14 cellular contexts compared by ENCODE assay signal in the genomic region with DNA sequence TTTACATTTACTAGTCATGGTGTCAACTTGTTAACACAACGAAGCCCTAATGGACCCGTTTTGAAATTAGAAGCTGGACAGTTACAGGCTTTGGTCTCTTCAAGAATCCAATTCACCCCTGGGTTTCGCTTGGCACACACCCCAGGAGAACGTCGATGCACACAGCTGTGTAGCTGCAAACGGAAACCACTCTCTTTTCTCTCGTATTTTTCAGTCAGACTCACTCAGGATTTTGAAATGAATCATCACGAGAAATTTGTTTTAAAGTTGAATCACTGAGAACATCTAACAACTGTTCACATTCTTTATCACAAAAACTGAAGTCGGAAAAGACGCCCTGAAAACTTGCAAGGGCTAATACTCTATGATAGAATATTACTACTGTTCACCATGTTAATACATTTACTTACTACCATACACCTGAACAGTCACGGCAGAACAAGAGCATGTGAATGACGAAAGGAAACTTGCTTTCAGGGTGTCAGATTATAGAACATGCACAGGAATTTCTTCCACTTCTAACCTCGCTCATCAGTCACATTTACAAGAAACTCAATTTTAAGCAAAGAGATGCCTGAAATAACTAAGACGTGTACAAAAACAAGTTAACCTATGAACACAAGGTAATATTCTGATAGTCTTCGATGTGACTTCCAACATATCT. TPM values are rescaled to one million over a fixed set of nuclear protein-coding genes. Genes with fewer than 3 reads are reported as not detected.
DNase-seq lines count a peak whose midpoint lies in the region; ATAC-seq and TF ChIP-seq lines count a peak whose summit lies in the region.
"Had no signal": no experiment of that assay in that cellular context is flagged by ENCODE, and none has a peak within 500 bp of the region (broad histone marks: within the 10 kb centered on the region; RNA-seq: fewer than 3 reads in every experiment).

No MANE protein-coding gene starts in this region.

- no peak overlapping the region for H2BK5ac ChIP-seq in trophoblast cell (ENCODE audit: low read depth, low read length, poor library complexity)

- H3K27ac ChIP-seq in gastroesophageal sphincter (peak overlapping the region in 3 of 4 donors; percentile 13 to 43 (median 37)), transverse colon (peak overlapping the region in 3 of 4 donors; percentile 1 to 40 (median 4)), trophoblast cell (ENCODE audit: low read depth, low read length) (no peak overlapping the region)

- peaks cover 12% of the 10 kb centered on the region for H3K4me1 Mint-ChIP-seq in activated T-cell treated with anti-CD3 and anti-CD28 coated beads, Interleukin-2, amount 50 U/mL, for 4 hours (ENCODE audit: low read depth)
- H3K4me1 Mint-ChIP-seq: immature natural killer cell had no signal

- peaks cover 6% of the 10 kb centered on the region for H3K79me1 ChIP-seq in trophoblast cell (ENCODE audit: low read length)

- 38 to 46% methylated on average over 15 of the region's 15 CpGs for WGBS in gastroesophageal sphincter (ENCODE audit: low coverage in 1 of 2), 2 donors
- 51 to 60% methylated on average over 15 of the region's 15 CpGs for WGBS in transverse colon (ENCODE audit: low coverage in 1 of 2), 2 donors
- WGBS in lower leg skin, 2 donors, result 33 to 40% methylated on average over 15 of the region's 15 CpGs
- WGBS in trophoblast cell (ENCODE audit: extremely low coverage, insufficient coverage, insufficient read length), result no CpG with 5 or more reads among the region's 15 CpGs

- no peak overlapping the region for H3K4me3 Mint-ChIP-seq in activated T-cell treated with anti-CD3 and anti-CD28 coated beads, Interleukin-2, amount 50 U/mL, for 4 hours
- H3K4me3 Mint-ChIP-seq: immature natural killer cell had no signal

- no peaks in the 10 kb centered on the region for H3K36me3 Mint-ChIP-seq in activated T-cell treated with anti-CD3 and anti-CD28 coated beads, Interleukin-2, amount 50 U/mL, for 4 hours (ENCODE audit: insufficient read depth)
- H3K36me3 Mint-ChIP-seq: immature natural killer cell had no signal

- no peak overlapping the region for H3K23ac ChIP-seq in trophoblast cell (ENCODE audit: low read length)

- H3K27me3 ChIP-seq in gastroesophageal sphincter, result no peaks in the 10 kb centered on the region
- peaks cover 20% of the 10 kb centered on the region for H3K27me3 ChIP-seq in transverse colon
- no peaks in the 10 kb centered on the region for H3K27me3 ChIP-seq in trophoblast cell (ENCODE audit: insufficient read depth, low read length)

- H3K18ac ChIP-seq in trophoblast cell (ENCODE audit: low read length), result no peak overlapping the region

- H3K4me1 ChIP-seq in gastroesophageal sphincter, result peaks cover 0 to 12% (median 4%) of the 10 kb centered on the region in 3 donors
- peaks cover under 1 to 8% (median 4%) of the 10 kb centered on the region in 4 donors for H3K4me1 ChIP-seq in transverse colon
- H3K4me1 ChIP-seq in trophoblast cell (ENCODE audit: control insufficient read depth in 1 of 2, insufficient read depth in 2 of 2, low read length in 2 of 2), result peaks cover 4 to 11% of the 10 kb centered on the region in 2 experiments

- no peak overlapping the region for H2AFZ ChIP-seq in trophoblast cell (ENCODE audit: insufficient read depth, low read length, poor library complexity)

- H3K36me3 ChIP-seq in gastroesophageal sphincter (no peaks in the 10 kb centered on the region), transverse colon (no peaks in the 10 kb centered on the region), trophoblast cell (ENCODE audit: control insufficient read depth in 1 of 2, insufficient read depth in 2 of 2, low read length in 2 of 2) (no peaks in the 10 kb centered on the region)

- no peak overlapping the region for H3K4me2 ChIP-seq in trophoblast cell (ENCODE audit: low read length)

- H2AK5ac ChIP-seq in trophoblast cell (ENCODE audit: low read length), result no peak overlapping the region

- TF ChIP-seq EP300 in gastroesophageal sphincter (IDR thresholded peaks at IDR 0.05) (no peak), transverse colon (IDR thresholded peaks at IDR 0.05; ENCODE audit: low read depth) (no peak)

- TF ChIP-seq POLR2A in gastroesophageal sphincter (IDR thresholded peaks at IDR 0.05), result no peak
- no peak for TF ChIP-seq POLR2A in transverse colon (IDR thresholded peaks at IDR 0.05)
- no peak for TF ChIP-seq POLR2A in lower leg skin (IDR thresholded peaks at IDR 0.05)

- no peak overlapping the region for H4K8ac ChIP-seq in trophoblast cell (ENCODE audit: low read depth, low read length)

- H3K27me3 Mint-ChIP-seq in activated T-cell treated with anti-CD3 and anti-CD28 coated beads, Interleukin-2, amount 50 U/mL, for 4 hours (ENCODE audit: low read depth), result peaks cover 34% of the 10 kb centered on the region

- H3K9me3 ChIP-seq in gastroesophageal sphincter (no peaks in the 10 kb centered on the region), transverse colon (no peaks in the 10 kb centered on the region), trophoblast cell (ENCODE audit: insufficient read depth, low read depth, low read length) (no peaks in the 10 kb centered on the region)

- in situ Hi-C loops in transverse colon (cut with MboI; ENCODE audit: low pct_ligation_motif_present in 1 of 4, low pct_unique_long_range_greater_than_20kb in 1 of 4, low sequenced_read_pairs in 3 of 4), result no loop called here

- H4K12ac ChIP-seq in trophoblast cell (ENCODE audit: low read depth, low read length), result no peak overlapping the region

- no peak overlapping the region for H4K91ac ChIP-seq in trophoblast cell (ENCODE audit: low read depth, low read length)

- H2BK12ac ChIP-seq in trophoblast cell (ENCODE audit: low read length), result no peak overlapping the region

- no peak for DNase-seq in activated T-cell treated with anti-CD3 and anti-CD28 coated beads, Interleukin-2, amount 50 U/mL, for 4 hours
- DNase-seq in activated T-cell treated with anti-CD3 and anti-CD28 coated beads, Interleukin-2, amount 50 U/mL, for 1 hour, result no peak
- DNase-seq in RPMI7951 (ENCODE audit: low read depth), result peak; percentile 64
- peak; percentile 30 for DNase-seq in transverse colon
- no peak for DNase-seq in lower leg skin (ENCODE audit: low spot score in 2 of 2)
- no peak for DNase-seq in trophoblast cell
- no peak for DNase-seq in NCI-H1417 (lab: John Stamatoyannopoulos, UW)
- DNase-seq: amniotic stem cell; COR-L47; immature natural killer cell; stimulated activated CD4-positive, alpha-beta T cell treated with anti-CD3 and anti-CD28 coated beads, Interleukin-1b, Interleukin-23, amount 100 ng/mL, for 48 hours had no signal

- no peaks in the 10 kb centered on the region for H3K9me3 Mint-ChIP-seq in activated T-cell treated with anti-CD3 and anti-CD28 coated beads, Interleukin-2, amount 50 U/mL, for 4 hours
- H3K9me3 Mint-ChIP-seq: immature natural killer cell had no signal

- ATAC-seq in activated T-cell treated with anti-CD3 and anti-CD28 coated beads, Interleukin-2, amount 50 U/mL, for 4 hours, result peak; percentile 53 to 72
- no peak for ATAC-seq in gastroesophageal sphincter
- ATAC-seq: K562 had no signal

- no peak overlapping the region for H3K9ac ChIP-seq in trophoblast cell (ENCODE audit: low read length)

- no peak overlapping the region for H3K14ac ChIP-seq in trophoblast cell (ENCODE audit: low read length)

- H3K79me2 ChIP-seq in trophoblast cell (ENCODE audit: control insufficient read depth, insufficient read depth, low read length, poor library complexity), result no peaks in the 10 kb centered on the region

- H3K4me3 ChIP-seq in gastroesophageal sphincter (no peak overlapping the region), transverse colon (no peak overlapping the region), lower leg skin (ENCODE audit: low read depth, poor library complexity, severe bottlenecking) (no peak overlapping the region), trophoblast cell (ENCODE audit: low read depth, low read length) (no peak overlapping the region)
- H3K4me3 ChIP-seq: K562 had no signal

- H3K4ac ChIP-seq in trophoblast cell (ENCODE audit: low read depth, low read length), result no peak overlapping the region

- TF ChIP-seq CTCF in gastroesophageal sphincter (IDR thresholded peaks at IDR 0.05) (no peak), transverse colon (IDR thresholded peaks at IDR 0.05) (no peak), lower leg skin (IDR thresholded peaks at IDR 0.05) (no peak)

- intact Hi-C loops in transverse colon (cut with DNase I; ENCODE audit: low total_unique reads), result no loop called here
- intact Hi-C loops in lower leg skin (cut with DNase I; ENCODE audit: low total_unique reads), result no loop called here

- no peak overlapping the region for H2BK120ac ChIP-seq in trophoblast cell (ENCODE audit: insufficient read depth, low read length, poor library complexity)

RNA-seq across cellular contexts. Expression of gene PNMA8A, which starts 4.7 kb away (rescaled TPM):
- total RNA-seq in activated T-cell treated with anti-CD3 and anti-CD28 coated beads, Interleukin-2, amount 50 U/mL, for 4 hours, result under 1 TPM in 1 of 3 donors, not detected in 2; 0.41 TPM
- total RNA-seq in RPMI7951 (2014; rRNA removed; shearing (Covaris generic)), result 0.20 TPM in 1 of 2 replicates, not detected in the other
- 1 to 10 TPM; 1.6 to 5.4 (median 4.0) TPM for total RNA-seq in gastroesophageal sphincter
- under 1 TPM in 3 of 4 donors, not detected in 1; 0.20 to 0.68 (median 0.64) TPM for total RNA-seq in transverse colon
- total RNA-seq in lower leg skin, result 1 to 10 TPM in 3 of 4 donors, under 1 TPM in 1; 0.30 to 4.0 (median 2.7) TPM
- polyA plus RNA-seq in trophoblast cell (2013), result 6.9 and 7.6 TPM in 2 replicates
- total RNA-seq: T-helper 2 cell treated with Interferon-gamma antibody and Interleukin-4, amounts not matched to agents 100 ng/mL and 5 ng/mL, for 36 hours had no signal
- polyA plus RNA-seq: immature natural killer cell had no signal

RNA-seq across cellular contexts. Expression of gene PNMA8B, which starts 29.0 kb away (rescaled TPM):
- under 1 TPM; 0.05 to 0.11 (median 0.08) TPM for total RNA-seq in activated T-cell treated with anti-CD3 and anti-CD28 coated beads, Interleukin-2, amount 50 U/mL, for 4 hours
- not detected in 2 replicates for total RNA-seq in RPMI7951 (2014; rRNA removed; shearing (Covaris generic))
- total RNA-seq in gastroesophageal sphincter (1 to 10 TPM; 1.2 to 3.4 (median 1.6) TPM), transverse colon (under 1 TPM; 0.27 to 0.80 (median 0.58) TPM), lower leg skin (1 to 10 TPM; 2.0 to 5.8 (median 2.8) TPM)
- 0.31 and 0.35 TPM in 2 replicates for polyA plus RNA-seq in trophoblast cell (2013)
- total RNA-seq: K562; T-helper 2 cell treated with Interferon-gamma antibody and Interleukin-4, amounts not matched to agents 100 ng/mL and 5 ng/mL, for 36 hours had no signal
- polyA plus RNA-seq: immature natural killer cell, K562 had no signal

RNA-seq across cellular contexts. Expression of gene PNMA8C, which starts 37.9 kb away (rescaled TPM):
- total RNA-seq in activated T-cell treated with anti-CD3 and anti-CD28 coated beads, Interleukin-2, amount 50 U/mL, for 4 hours, result not detected
- total RNA-seq in RPMI7951 (2014; rRNA removed; shearing (Covaris generic)), result not detected in 2 replicates
- total RNA-seq in gastroesophageal sphincter (under 1 TPM in 3 of 4 donors, not detected in 1; 0.12 to 0.39 (median 0.27) TPM), transverse colon (not detected), lower leg skin (not detected)
- 0.01 TPM in 1 of 2 replicates, not detected in the other for polyA plus RNA-seq in trophoblast cell (2013)
- total RNA-seq: T-helper 2 cell treated with Interferon-gamma antibody and Interleukin-4, amounts not matched to agents 100 ng/mL and 5 ng/mL, for 36 hours had no signal

RNA-seq across cellular contexts. Expression of gene CCDC8, which starts 53.3 kb away (rescaled TPM):
- under 1 TPM in 2 of 3 donors, not detected in 1; 0.05 to 0.08 TPM for total RNA-seq in activated T-cell treated with anti-CD3 and anti-CD28 coated beads, Interleukin-2, amount 50 U/mL, for 4 hours
- 0.48 and 0.59 TPM in 2 replicates for total RNA-seq in RPMI7951 (2014; rRNA removed; shearing (Covaris generic))
- 10 to 100 TPM in 1 of 4 donors, 1 to 10 TPM in 3; 4.3 to 10.1 (median 7.6) TPM for total RNA-seq in gastroesophageal sphincter
- total RNA-seq in transverse colon, result 1 to 10 TPM in 3 of 4 donors, under 1 TPM in 1; 0.40 to 1.9 (median 1.2) TPM
- 10 to 100 TPM in 1 of 4 donors, 1 to 10 TPM in 3; 1.1 to 11.5 (median 4.2) TPM for total RNA-seq in lower leg skin
- 13.4 and 13.9 TPM in 2 replicates for polyA plus RNA-seq in trophoblast cell (2013)
- total RNA-seq: T-helper 2 cell treated with Interferon-gamma antibody and Interleukin-4, amounts not matched to agents 100 ng/mL and 5 ng/mL, for 36 hours had no signal
- polyA plus RNA-seq: immature natural killer cell had no signal

Comparison
In these comparisons a context has a peak if more than half of its experiments do, and no peak if none do; other contexts are left out.
1. DNase-seq: peak in RPMI7951 (single experiment) and transverse colon (single experiment); none in activated T-cell treated with anti-CD3 and anti-CD28 coated beads, Interleukin-2, amount 50 U/mL, for 4 hours (single experiment), activated T-cell treated with anti-CD3 and anti-CD28 coated beads, Interleukin-2, amount 50 U/mL, for 1 hour (single experiment), lower leg skin (0 of 2), trophoblast cell (0 of 2) and NCI-H1417 (0 of 3).